In genomic region chr19:8223442-8223841, GRCh38 we compare ENCODE assay signal across 1 cellular context. TPM values are rescaled to one million over a fixed set of nuclear protein-coding genes. Genes with fewer than 3 reads are reported as not detected.
"Had no signal": no experiment of that assay in that cellular context is flagged by ENCODE, and none has a peak within 500 bp of the region (broad histone marks: within the 10 kb centered on the region; RNA-seq: fewer than 3 reads in every experiment).

No MANE protein-coding gene starts in this region.

RNA-seq across cellular contexts. Expression of gene CERS4, which starts 14.3 kb away (rescaled TPM):
- total RNA-seq: myocyte had no signal
